In genomic region chr17:74759941-74760340, GRCh38 we compare ENCODE assay signal across 8 cellular contexts. TPM values are rescaled to one million over a fixed set of nuclear protein-coding genes. Genes with fewer than 3 reads are reported as not detected.
DNase-seq lines count a peak whose midpoint lies in the region; ATAC-seq, FAIRE-seq and TF ChIP-seq lines count a peak whose summit lies in the region.

No MANE protein-coding gene starts in this region.

- peak overlapping the region; percentile 45 for H3K9ac ChIP-seq in neuronal stem cell (ENCODE audit: low read depth, low read length, poor library complexity)

- peak; percentile 54 for DNase-seq in GM23338 (ENCODE audit: low spot score)
- DNase-seq in NCI-H510A treated with DMSO at 0.1 percent for 48 hours (lab: John Stamatoyannopoulos, UW), result peak; percentile 51
- peak; percentile 82 for DNase-seq in ecto neural progenitor cell (ENCODE audit: low spot score)
- DNase-seq in neuronal stem cell (ENCODE audit: low spot score), result no peak
- DNase-seq in stimulated activated CD4-positive, alpha-beta T cell treated with anti-CD3 and anti-CD28 coated beads, Interleukin-12 subunit alpha, Interleukin-12 subunit beta, amount 100 ng/mL, for 4 hours, result no peak
- DNase-seq in GM19239 (ENCODE audit: insufficient read length, low spot score), result no peak
- no peak for DNase-seq in amniotic stem cell (lab: John Stamatoyannopoulos, UW)

- H4K8ac ChIP-seq in neuronal stem cell (ENCODE audit: low read depth, low read length), result no peak overlapping the region

- no peak overlapping the region for H2AFZ ChIP-seq in GM23338
- H2AFZ ChIP-seq in neuronal stem cell (ENCODE audit: low read length), result no peak overlapping the region

- H3K4me2 ChIP-seq in GM23338 (peak overlapping the region; percentile 71), neuronal stem cell (ENCODE audit: insufficient read depth, low read length, poor library complexity, severe bottlenecking) (peak overlapping the region; percentile 43)

- no peaks in the 10 kb centered on the region for H3F3A ChIP-seq in GM23338 (replicated peaks; ENCODE audit: low read depth)

- no peak for FAIRE-seq in GM19239 (lab: Jason Lieb, UNC)

- no peaks in the 10 kb centered on the region; the same call in 1 of the 3 replicates for H3K36me3 Mint-ChIP-seq in GM23338 (ENCODE audit: low read depth)

- H3K4me3 ChIP-seq in GM23338 (peak overlapping the region; percentile 35; the same call in 1 of the 2 replicates), neuronal stem cell (ENCODE audit: low read length in 2 of 2) (no peak overlapping the region)

- H3K27me3 ChIP-seq in GM23338 (ENCODE audit: insufficient read depth), result no peaks in the 10 kb centered on the region
- no peaks in the 10 kb centered on the region for H3K27me3 ChIP-seq in neuronal stem cell (ENCODE audit: control insufficient read depth in 3 of 3, insufficient read depth in 3 of 3, low read depth in 1 of 3, low read length in 3 of 3)

- H3K27me3 Mint-ChIP-seq in GM23338 (ENCODE audit: insufficient read depth, low read depth, poor library complexity), result peaks cover 12% of the 10 kb centered on the region

- H3K27ac ChIP-seq in GM23338 (ENCODE audit: low read depth) (peak overlapping the region; percentile 76), neuronal stem cell (replicated peaks; ENCODE audit: low read length) (peak overlapping the region; percentile 86)

- H2BK15ac ChIP-seq in neuronal stem cell (ENCODE audit: low read length), result peak overlapping the region; percentile 66

- peak overlapping the region; percentile 96 for H3K27ac Mint-ChIP-seq in GM23338

- no peaks in the 10 kb centered on the region for H3K9me3 ChIP-seq in neuronal stem cell (replicated peaks in 1 of 2; ENCODE audit: control insufficient read depth in 2 of 2, insufficient read depth in 1 of 2, low read depth in 1 of 2, low read length in 2 of 2)

- H3K4me1 Mint-ChIP-seq in GM23338, result peaks cover 60% of the 10 kb centered on the region

- H3K36me3 ChIP-seq in GM23338 (ENCODE audit: insufficient read depth) (no peaks in the 10 kb centered on the region), neuronal stem cell (replicated peaks in 1 of 2; ENCODE audit: control insufficient read depth in 2 of 2, insufficient read depth in 2 of 2, low read length in 2 of 2) (peaks cover 2 to 8% of the 10 kb centered on the region in 2 donors)

- H4K20me1 ChIP-seq in GM23338 (replicated peaks; ENCODE audit: insufficient read depth), result peaks cover 41% of the 10 kb centered on the region

- peak overlapping the region; percentile 3 for H3K23ac ChIP-seq in neuronal stem cell (ENCODE audit: low read depth, low read length, poor library complexity)

- no peak overlapping the region for H3K4ac ChIP-seq in neuronal stem cell (ENCODE audit: low read length)

- H4K91ac ChIP-seq in neuronal stem cell (ENCODE audit: low read depth, low read length, poor library complexity), result peak overlapping the region; percentile 87

- H3K9me2 ChIP-seq in GM23338 (ENCODE audit: insufficient read depth), result no peaks in the 10 kb centered on the region

- H3K9me3 Mint-ChIP-seq in GM23338, result no peaks in the 10 kb centered on the region

- ATAC-seq in GM23338 (peak; percentile 73), GM18909 (IDR thresholded peaks at IDR 0.05; ENCODE audit: poor library complexity, unreplicated experiment) (no peak)

- peak overlapping the region; percentile 93 for H3K18ac ChIP-seq in neuronal stem cell (ENCODE audit: low read length)

- H2BK120ac ChIP-seq in neuronal stem cell (ENCODE audit: low read depth, low read length), result peak overlapping the region; percentile 42

- H3K4me3 Mint-ChIP-seq in GM23338, result peak overlapping the region; percentile 44; the same call in 1 of the 3 replicates

- peaks cover 60% of the 10 kb centered on the region for H3K79me2 ChIP-seq in GM23338 (replicated peaks; ENCODE audit: insufficient read depth)

- peaks cover 24% of the 10 kb centered on the region for H3K79me1 ChIP-seq in neuronal stem cell (ENCODE audit: low read depth, low read length)

- H2BK12ac ChIP-seq in neuronal stem cell (ENCODE audit: low read length), result no peak overlapping the region

- no peak overlapping the region for H3K14ac ChIP-seq in neuronal stem cell (ENCODE audit: low read length)

- peaks cover 41% of the 10 kb centered on the region for H3K4me1 ChIP-seq in GM23338 (ENCODE audit: insufficient read depth)
- H3K4me1 ChIP-seq in neuronal stem cell (ENCODE audit: control insufficient read depth in 2 of 2, insufficient read depth in 1 of 2, low read depth in 1 of 2, low read length in 2 of 2), result peaks cover 49 to 63% of the 10 kb centered on the region in 2 donors

- WGBS in neuronal stem cell (ENCODE audit: extremely low coverage in 2 of 2, insufficient read length in 2 of 2, insufficient replicate concordance in 1 of 2), 2 donors, result no CpG with 5 or more reads among the region's 10 CpGs

- H2BK5ac ChIP-seq in neuronal stem cell (ENCODE audit: low read length), result peak overlapping the region; percentile 67

- H2AK5ac ChIP-seq in neuronal stem cell (ENCODE audit: low read depth, low read length), result peak overlapping the region; percentile 71

- no peak for TF ChIP-seq CTCF in GM23338 (conservative IDR thresholded peaks at IDR 0.05; ENCODE audit: low read depth in 2 of 2)

TF ChIP-seq in GM23338, 12 proteins besides CTCF, POLR2A, EP300 and RAD21:
- TF ChIP-seq, protein P1, sequence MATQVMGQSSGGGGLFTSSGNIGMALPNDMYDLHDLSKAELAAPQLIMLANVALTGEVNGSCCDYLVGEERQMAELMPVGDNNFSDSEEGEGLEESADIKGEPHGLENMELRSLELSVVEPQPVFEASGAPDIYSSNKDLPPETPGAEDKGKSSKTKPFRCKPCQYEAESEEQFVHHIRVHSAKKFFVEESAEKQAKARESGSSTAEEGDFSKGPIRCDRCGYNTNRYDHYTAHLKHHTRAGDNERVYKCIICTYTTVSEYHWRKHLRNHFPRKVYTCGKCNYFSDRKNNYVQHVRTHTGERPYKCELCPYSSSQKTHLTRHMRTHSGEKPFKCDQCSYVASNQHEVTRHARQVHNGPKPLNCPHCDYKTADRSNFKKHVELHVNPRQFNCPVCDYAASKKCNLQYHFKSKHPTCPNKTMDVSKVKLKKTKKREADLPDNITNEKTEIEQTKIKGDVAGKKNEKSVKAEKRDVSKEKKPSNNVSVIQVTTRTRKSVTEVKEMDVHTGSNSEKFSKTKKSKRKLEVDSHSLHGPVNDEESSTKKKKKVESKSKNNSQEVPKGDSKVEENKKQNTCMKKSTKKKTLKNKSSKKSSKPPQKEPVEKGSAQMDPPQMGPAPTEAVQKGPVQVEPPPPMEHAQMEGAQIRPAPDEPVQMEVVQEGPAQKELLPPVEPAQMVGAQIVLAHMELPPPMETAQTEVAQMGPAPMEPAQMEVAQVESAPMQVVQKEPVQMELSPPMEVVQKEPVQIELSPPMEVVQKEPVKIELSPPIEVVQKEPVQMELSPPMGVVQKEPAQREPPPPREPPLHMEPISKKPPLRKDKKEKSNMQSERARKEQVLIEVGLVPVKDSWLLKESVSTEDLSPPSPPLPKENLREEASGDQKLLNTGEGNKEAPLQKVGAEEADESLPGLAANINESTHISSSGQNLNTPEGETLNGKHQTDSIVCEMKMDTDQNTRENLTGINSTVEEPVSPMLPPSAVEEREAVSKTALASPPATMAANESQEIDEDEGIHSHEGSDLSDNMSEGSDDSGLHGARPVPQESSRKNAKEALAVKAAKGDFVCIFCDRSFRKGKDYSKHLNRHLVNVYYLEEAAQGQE (IDR thresholded peaks at IDR 0.05; ENCODE audit: unreplicated experiment), result no peak
- TF ChIP-seq JUNB (IDR thresholded peaks at IDR 0.05; ENCODE audit: unreplicated experiment), result no peak
- no peak for TF ChIP-seq CREB1 (CRISPR knock-in tag; IDR thresholded peaks at IDR 0.05; ENCODE audit: low read depth)
- TF ChIP-seq ZNF114 (CRISPR knock-in tag; IDR thresholded peaks at IDR 0.05), result no peak
TF ChIP-seq in GM23338: peak in this region for 0.

RNA-seq across cellular contexts. Expression of gene NHERF1, which starts 11.5 kb away (rescaled TPM):
- 85.8 and 100 TPM in 2 replicates for total RNA-seq in GM23338 (2014; rRNA removed; shearing (Covaris generic))
- 48.8 and 49.3 TPM in 2 replicates for polyA plus RNA-seq in GM23338 (2016; fragmentation: Nextera tagmentation; extraction: Ambion mirVana)
- 67.4 TPM for polyA plus RNA-seq in neuronal stem cell (2013, experiment 1 of 2)
- 67.1 TPM for polyA plus RNA-seq in neuronal stem cell (2013, experiment 2 of 2)

RNA-seq across cellular contexts. Expression of gene NAT9, which starts 16.2 kb away (rescaled TPM):
- total RNA-seq in GM23338 (2014; rRNA removed; shearing (Covaris generic)), result 37.5 and 62.1 TPM in 2 replicates
- 30.7 and 37.3 TPM in 2 replicates for polyA plus RNA-seq in GM23338 (2016; fragmentation: Nextera tagmentation; extraction: Ambion mirVana)
- 38.7 TPM for polyA plus RNA-seq in neuronal stem cell (2013, experiment 1 of 2)
- polyA plus RNA-seq in neuronal stem cell (2013, experiment 2 of 2), result 39.5 TPM

RNA-seq across cellular contexts. Expression of gene RAB37, which starts 22.9 kb away (rescaled TPM):
- 3.4 and 5.2 TPM in 2 replicates for total RNA-seq in GM23338 (2014; rRNA removed; shearing (Covaris generic))
- polyA plus RNA-seq in GM23338 (2016; fragmentation: Nextera tagmentation; extraction: Ambion mirVana), result 3.3 and 3.6 TPM in 2 replicates
- polyA plus RNA-seq in neuronal stem cell (2013, experiment 1 of 2), result 1.6 TPM
- polyA plus RNA-seq in neuronal stem cell (2013, experiment 2 of 2), result 1.4 TPM

RNA-seq across cellular contexts. Expression of gene CD300LF, which starts 47.2 kb away (rescaled TPM):
- not detected in 2 replicates for total RNA-seq in GM23338 (2014; rRNA removed; shearing (Covaris generic))
- polyA plus RNA-seq in GM23338 (2016; fragmentation: Nextera tagmentation; extraction: Ambion mirVana), result not detected in 2 replicates
- polyA plus RNA-seq in neuronal stem cell (2013, experiment 1 of 2), result not detected
- polyA plus RNA-seq in neuronal stem cell (2013, experiment 2 of 2), result not detected

Comparison
In these comparisons a context has a peak if more than half of its experiments do, and no peak if none do; other contexts are left out.
1. DNase-seq: peak in GM23338 (single experiment), NCI-H510A treated with DMSO at 0.1 percent for 48 hours (single experiment) and ecto neural progenitor cell (single experiment); none in neuronal stem cell (single experiment), stimulated activated CD4-positive, alpha-beta T cell treated with anti-CD3 and anti-CD28 coated beads, Interleukin-12 subunit alpha, Interleukin-12 subunit beta, amount 100 ng/mL, for 4 hours (single experiment), GM19239 (single experiment) and amniotic stem cell (single experiment).